10 cellular contexts compared by ENCODE assay signal in genomic region chr4:34181311-34181808, GRCh38.
DNase-seq lines count a peak whose midpoint lies in the region; ATAC-seq and TF ChIP-seq lines count a peak whose summit lies in the region.
"Had no signal": no experiment of that assay in that cellular context is flagged by ENCODE, and none has a peak within 500 bp of the region (broad histone marks: within the 10 kb centered on the region; RNA-seq: fewer than 3 reads in every experiment).

No MANE protein-coding gene starts in this region.

- in situ Hi-C loops in astrocyte of the spinal cord (cut with HindIII; ENCODE audit: low sequenced_read_pairs): no loop called here

- no peaks in the 10 kb centered on the region for H3K27me3 ChIP-seq in left lung

- H3K4me1 ChIP-seq in left lung: no peaks in the 10 kb centered on the region
- H3K4me1 ChIP-seq: Caco-2 had no signal

- no peak overlapping the region for H3K4me3 Mint-ChIP-seq in activated T-cell treated with anti-CD3 and anti-CD28 coated beads, Interleukin-2, amount 50 U/mL, for 4 hours

- no peak overlapping the region for H3K27ac ChIP-seq in left lung

- no peaks in the 10 kb centered on the region for H3K4me1 Mint-ChIP-seq in activated T-cell treated with anti-CD3 and anti-CD28 coated beads, Interleukin-2, amount 50 U/mL, for 4 hours (ENCODE audit: low read depth)

- H3K9me3 Mint-ChIP-seq in activated T-cell treated with anti-CD3 and anti-CD28 coated beads, Interleukin-2, amount 50 U/mL, for 4 hours: peaks cover 19% of the 10 kb centered on the region

- no peak for TF ChIP-seq CTCF in astrocyte of the spinal cord (IDR thresholded peaks at IDR 0.05; ENCODE audit: low read depth, low read length)
- TF ChIP-seq CTCF in left lung (IDR thresholded peaks at IDR 0.05): no peak

- H3K4me3 ChIP-seq in astrocyte of the spinal cord (ENCODE audit: low read depth, low read length): no peak overlapping the region
- H3K4me3 ChIP-seq in left lung: no peak overlapping the region

- no peaks in the 10 kb centered on the region for H3K36me3 ChIP-seq in left lung

- peak; percentile 33 for ATAC-seq in left lung
- no peak for ATAC-seq in activated T-cell treated with anti-CD3 and anti-CD28 coated beads, Interleukin-2, amount 50 U/mL, for 4 hours
- ATAC-seq in GM21737 (IDR thresholded peaks at IDR 0.05; ENCODE audit: unreplicated experiment): no peak

- DNase-seq in AG20443 (ENCODE audit: low spot score) (peak; percentile 18), Kasumi-1 (lab: John Stamatoyannopoulos, UW) (peak; percentile 3 to 29), astrocyte of the spinal cord (ENCODE audit: low read depth, low spot score) (peak; percentile 89), left lung (no peak), NCI-H1436 (lab: John Stamatoyannopoulos, UW) (no peak)
- DNase-seq in activated T-cell treated with anti-CD3 and anti-CD28 coated beads, Interleukin-2, amount 50 U/mL, for 4 hours: no peak
- DNase-seq in activated effector memory CD4-positive, alpha-beta T cell treated with Interleukin-2 at 50 U/mL for 16 hours: no peak
- DNase-seq: Caco-2, cortex of kidney had no signal

- intact Hi-C loops in left lung (cut with DNase I): no loop called here

- no peaks in the 10 kb centered on the region for H3K9me3 ChIP-seq in left lung
- H3K9me3 ChIP-seq: Caco-2 had no signal

- H3K36me3 Mint-ChIP-seq in activated T-cell treated with anti-CD3 and anti-CD28 coated beads, Interleukin-2, amount 50 U/mL, for 4 hours (ENCODE audit: insufficient read depth): no peaks in the 10 kb centered on the region

- H3K27me3 Mint-ChIP-seq in activated T-cell treated with anti-CD3 and anti-CD28 coated beads, Interleukin-2, amount 50 U/mL, for 4 hours (ENCODE audit: low read depth): no peaks in the 10 kb centered on the region

Comparison
In these comparisons a context has a peak if more than half of its experiments do, and no peak if none do; other contexts are left out.
1. DNase-seq: peak in AG20443 (single experiment), Kasumi-1 (2 of 2) and astrocyte of the spinal cord (single experiment); none in left lung (0 of 2), NCI-H1436 (single experiment), activated T-cell treated with anti-CD3 and anti-CD28 coated beads, Interleukin-2, amount 50 U/mL, for 4 hours (single experiment) and activated effector memory CD4-positive, alpha-beta T cell treated with Interleukin-2 at 50 U/mL for 16 hours (single experiment).